8 cellular contexts compared by ENCODE assay signal in the genomic region with DNA sequence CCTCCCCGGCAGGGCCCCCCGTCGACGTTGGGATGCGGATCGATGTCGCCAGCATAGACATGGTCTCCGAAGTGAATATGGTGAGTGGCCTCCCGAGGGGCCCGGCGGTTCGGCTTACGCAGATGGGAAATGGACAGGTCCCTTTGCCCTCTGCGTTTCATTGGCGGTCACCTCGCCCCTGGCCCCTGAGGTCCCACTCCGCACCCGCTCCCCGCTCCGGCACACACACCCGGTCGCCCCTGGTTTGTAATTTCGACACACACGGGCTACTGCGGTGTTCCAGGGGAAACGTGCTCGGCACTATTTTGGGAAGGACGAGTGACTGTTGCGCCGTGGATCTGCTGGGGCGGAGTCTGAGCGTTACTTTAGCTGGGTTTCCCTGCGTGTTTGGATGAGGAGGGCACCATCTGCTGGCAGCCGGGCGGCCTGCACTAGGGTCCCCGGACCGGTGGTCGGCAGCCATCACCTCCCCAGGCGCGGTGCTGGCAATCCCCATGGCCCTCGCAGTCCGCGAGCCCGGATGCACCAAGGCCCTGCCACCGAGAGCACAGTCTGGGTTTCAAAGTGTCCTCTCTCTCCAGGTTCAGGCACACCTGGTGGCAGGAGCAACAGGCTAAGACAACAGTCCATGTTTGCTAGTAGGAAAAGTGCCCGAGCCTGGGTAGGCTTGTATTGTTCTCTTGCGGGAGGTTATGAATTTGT. TPM values are rescaled to one million over a fixed set of nuclear protein-coding genes. Genes with fewer than 3 reads are reported as not detected.
A peak's percentile ranks its signal among the peaks of the same experiment; 100 is the strongest.
DNase-seq lines count a peak whose midpoint lies in the region; ATAC-seq and TF ChIP-seq lines count a peak whose summit lies in the region.

No MANE protein-coding gene starts in this region.

- peak; percentile 84 for TF ChIP-seq CTCF in AG04450 (IDR thresholded peaks at IDR 0.05; ENCODE audit: low read depth, low read length)
- TF ChIP-seq CTCF in testis (IDR thresholded peaks at IDR 0.05), result peak; percentile 15 to 57 (median 27)

- WGBS in testis, 2 donors, result 2% methylated on average over 38 to 47 of the region's 47 CpGs

- POLR2A ChIA-PET in AG04450 (lab: Yijun Ruan, JAX), result no interaction called here

- no peak for TF ChIP-seq POLR2A in testis (IDR thresholded peaks at IDR 0.05)

- H3K4me3 ChIP-seq in AG04450 (ENCODE audit: low read depth, low read length) (peak overlapping the region; percentile 68), muscle layer of duodenum (ENCODE audit: low read depth in 1 of 2, low read length in 2 of 2) (peak overlapping the region; percentile 66 to 87), testis (peak overlapping the region; percentile 27 to 43)

- DNase-seq in AG04450 (ENCODE audit: low read depth, low spot score) (peak; percentile 20), NCI-H226 (peak; percentile 40), fibroblast of gingiva (ENCODE audit: low read depth) (peak; percentile 16), testis (peak; percentile 70)
- peak; percentile 40 for DNase-seq in activated T-cell treated with anti-CD3 and anti-CD28 coated beads, Interleukin-2, amount 50 U/mL, for 1 hour

- no peaks in the 10 kb centered on the region for H3K9me3 ChIP-seq in AG04450 (ENCODE audit: control insufficient read depth, insufficient read depth, low read length)
- no peaks in the 10 kb centered on the region for H3K9me3 ChIP-seq in muscle layer of duodenum (ENCODE audit: control insufficient read depth in 1 of 2, low read length in 2 of 2)
- no peaks in the 10 kb centered on the region for H3K9me3 ChIP-seq in testis

- H3K27ac ChIP-seq in AG04450 (ENCODE audit: low read depth, low read length) (no peak overlapping the region), muscle layer of duodenum (ENCODE audit: low read length) (no peak overlapping the region), testis (no peak overlapping the region)

- H3K4me1 ChIP-seq in muscle layer of duodenum (ENCODE audit: control insufficient read depth in 1 of 2, insufficient read depth in 2 of 2, low read length in 2 of 2) (peaks cover 4 to 13% of the 10 kb centered on the region in 2 donors), testis (peaks cover 7% of the 10 kb centered on the region)

- CTCF ChIA-PET in AG04450 (lab: Charles Lee), result interaction anchor here (0.6 to 3.1 kb wide), 12 partner anchors 9 to 188 kb away, joined by 3 to 34 read pairs (median 5); no protein-coding TSS in a partner anchor

- H3K36me3 ChIP-seq in muscle layer of duodenum (ENCODE audit: control insufficient read depth in 1 of 2, insufficient read depth in 2 of 2, low read length in 2 of 2) (no peaks in the 10 kb centered on the region), testis (ENCODE audit: low read depth, missing control alignments) (no peaks in the 10 kb centered on the region)

- peak; percentile 87 for ATAC-seq in GM18517 (IDR thresholded peaks at IDR 0.05; ENCODE audit: unreplicated experiment)
- ATAC-seq in HG02981 (IDR thresholded peaks at IDR 0.05; ENCODE audit: unreplicated experiment), result peak; percentile 94

- intact Hi-C loops in testis (cut with DNase I; ENCODE audit: low total_unique reads), result no loop called here

- H3K27me3 ChIP-seq in AG04450 (ENCODE audit: control insufficient read depth, insufficient read depth, low read length) (no peaks in the 10 kb centered on the region), muscle layer of duodenum (ENCODE audit: low read depth, low read length) (peaks cover 13% of the 10 kb centered on the region), testis (no peaks in the 10 kb centered on the region)

RNA-seq across cellular contexts. Expression of gene GABRB1, which starts 1.2 kb away (rescaled TPM):
- polyA plus RNA-seq in AG04450 (2011; rRNA removed), result 7.1 and 8.1 TPM in 2 replicates
- polyA minus RNA-seq in AG04450 (2011; rRNA and poly(A)+ RNA removed), result 18.2 and 23.1 TPM in 2 replicates
- under 1 TPM; 0.50 to 0.87 TPM for total RNA-seq in testis
- not detected for polyA plus RNA-seq in testis (ENCODE audit: insufficient read depth, low read depth, low replicate concordance)

RNA-seq across cellular contexts. Expression of gene GABRA4, which starts 39.2 kb away (rescaled TPM):
- polyA plus RNA-seq in AG04450 (2011; rRNA removed) (1.9 and 3.1 TPM in 2 replicates), testis (ENCODE audit: insufficient read depth, low read depth, low replicate concordance) (3.5 TPM)
- polyA minus RNA-seq in AG04450 (2011; rRNA and poly(A)+ RNA removed), result 3.6 and 3.7 TPM in 2 replicates
- under 1 TPM; 0.25 to 0.94 TPM for total RNA-seq in testis

Comparison
In these comparisons a context has a peak if more than half of its experiments do, and no peak if none do; other contexts are left out.
1. DNase-seq: peak in every context shown above with its lines; median percentile 70 in testis; 40 in NCI-H226; 40 in activated T-cell treated with anti-CD3 and anti-CD28 coated beads, Interleukin-2, amount 50 U/mL, for 1 hour; 20 in AG04450; 16 in fibroblast of gingiva.